Comparison of ENCODE assay signal across 12 cellular contexts in the genomic region with DNA sequence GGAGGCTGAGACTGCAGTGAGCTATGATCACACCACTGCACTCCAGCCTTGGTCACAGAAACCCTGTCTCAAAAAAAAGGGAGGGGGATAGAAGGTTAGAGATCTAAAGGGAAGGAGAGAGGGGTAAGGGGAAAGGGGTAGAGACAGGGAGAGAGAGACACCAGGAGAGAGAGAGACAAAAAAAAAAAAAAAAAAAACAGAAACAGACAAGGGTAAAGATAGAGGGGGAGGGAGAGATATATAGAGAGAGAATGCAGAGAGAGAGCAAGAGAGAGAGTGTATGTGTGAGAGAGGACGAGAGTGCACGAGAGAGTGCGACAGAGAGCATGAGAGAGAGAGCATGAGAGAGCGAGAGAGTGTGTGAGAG. TPM values are rescaled to one million over a fixed set of nuclear protein-coding genes. Genes with fewer than 3 reads are reported as not detected.
A peak's percentile ranks its signal among the peaks of the same experiment; 100 is the strongest.
DNase-seq lines count a peak whose midpoint lies in the region; ATAC-seq and TF ChIP-seq lines count a peak whose summit lies in the region.
"Had no signal": no experiment of that assay in that cellular context is flagged by ENCODE, and none has a peak within 500 bp of the region (broad histone marks: within the 10 kb centered on the region; RNA-seq: fewer than 3 reads in every experiment).

No MANE protein-coding gene starts in this region.

- 1 to 8% methylated on average over 4 of the region's 4 CpGs for WGBS in aorta, 2 donors

- peaks cover 47 to 59% (median 57%) of the 10 kb centered on the region in 11 experiments for H3K27me3 ChIP-seq in BLaER1 treated with 17β-estradiol and CSF1 and Interleukin-3, amounts not matched to agents 10 nM and 100 nM
- H3K27me3 ChIP-seq in H7 (ENCODE audit: control insufficient read depth, insufficient read depth, low read length) (peaks cover 66% of the 10 kb centered on the region), mucosa of rectum (ENCODE audit: control insufficient read depth in 2 of 2, insufficient read depth in 2 of 2, low read length in 2 of 2) (peaks cover 38 to 45% of the 10 kb centered on the region in 2 donors), lower lobe of right lung (ENCODE audit: low read depth) (peaks cover 76% of the 10 kb centered on the region), aorta (ENCODE audit: control insufficient read depth in 1 of 2, insufficient read depth in 2 of 2, low read length in 1 of 2) (no peaks in the 10 kb centered on the region)

- no peak overlapping the region for H3K27ac Mint-ChIP-seq in activated naive CD8-positive, alpha-beta T cell treated with anti-CD3 and anti-CD28 coated beads for 36 hours
- H3K27ac Mint-ChIP-seq in progenitor cell of endocrine pancreas, result no peak overlapping the region

- peaks cover 50 to 71% (median 63%) of the 10 kb centered on the region in 10 experiments for H3K4me1 ChIP-seq in BLaER1 treated with 17β-estradiol and CSF1 and Interleukin-3, amounts not matched to agents 10 nM and 100 nM
- H3K4me1 ChIP-seq in mucosa of rectum (ENCODE audit: control insufficient read depth in 2 of 2, insufficient read depth in 2 of 2, low read length in 2 of 2) (peaks cover 5 to 16% of the 10 kb centered on the region in 2 donors), lower lobe of right lung (peaks cover 17% of the 10 kb centered on the region), aorta (ENCODE audit: control insufficient read depth in 1 of 2, insufficient read depth in 2 of 2, low read length in 2 of 2) (no peaks in the 10 kb centered on the region)
- H3K4me1 ChIP-seq: foreskin keratinocyte, thyroid gland had no signal

- peaks cover 35% of the 10 kb centered on the region for H3K4me1 Mint-ChIP-seq in activated naive CD8-positive, alpha-beta T cell treated with anti-CD3 and anti-CD28 coated beads for 36 hours
- peaks cover 5% of the 10 kb centered on the region for H3K4me1 Mint-ChIP-seq in progenitor cell of endocrine pancreas (ENCODE audit: low read depth)

- H3K4me3 ChIP-seq in BLaER1 treated with 17β-estradiol and CSF1 and Interleukin-3, amounts not matched to agents 10 nM and 100 nM, result peak overlapping the region; percentile 67 to 79 (median 70); a peak in 18 of 20 replicates
- peak overlapping the region; percentile 31 for H3K4me3 ChIP-seq in H7 (ENCODE audit: insufficient read depth, low read depth, low read length)
- H3K4me3 ChIP-seq in mucosa of rectum (ENCODE audit: low read length in 2 of 2), result peak overlapping the region; percentile 7 to 45
- no peak overlapping the region for H3K4me3 ChIP-seq in lower lobe of right lung
- H3K4me3 ChIP-seq in aorta (ENCODE audit: low read length in 2 of 2), result no peak overlapping the region
- H3K4me3 ChIP-seq: thyroid gland had no signal

- no peaks in the 10 kb centered on the region for H3K9me3 ChIP-seq in BLaER1 treated with 17β-estradiol and CSF1 and Interleukin-3, amounts not matched to agents 10 nM and 100 nM (replicated peaks in 1 of 11)
- no peaks in the 10 kb centered on the region for H3K9me3 ChIP-seq in mucosa of rectum (ENCODE audit: control insufficient read depth in 2 of 2, low read length in 2 of 2)
- no peaks in the 10 kb centered on the region for H3K9me3 ChIP-seq in lower lobe of right lung
- peaks cover 2% of the 10 kb centered on the region for H3K9me3 ChIP-seq in aorta (ENCODE audit: control insufficient read depth, low read length)
- H3K9me3 ChIP-seq: thyroid gland had no signal

- no peak for ATAC-seq in lower lobe of right lung
- ATAC-seq in aorta (ENCODE audit: low FRiP score), result no peak

- peak overlapping the region in 4 of 11 experiments; percentile 74 to 87 (median 78); a peak in 5 of 22 replicates for H3K27ac ChIP-seq in BLaER1 treated with 17β-estradiol and CSF1 and Interleukin-3, amounts not matched to agents 10 nM and 100 nM
- H3K27ac ChIP-seq in mucosa of rectum (ENCODE audit: low read depth in 2 of 2, low read length in 2 of 2), result no peak overlapping the region
- H3K27ac ChIP-seq in lower lobe of right lung, result no peak overlapping the region
- H3K27ac ChIP-seq in aorta (ENCODE audit: low read depth in 1 of 2, low read length in 2 of 2), result no peak overlapping the region
- H3K27ac ChIP-seq: foreskin keratinocyte, thyroid gland had no signal

- H4K20me1 ChIP-seq in BLaER1 treated with 17β-estradiol and CSF1 and Interleukin-3, amounts not matched to agents 10 nM and 100 nM, result peaks cover 0 to 30% (median 0%) of the 10 kb centered on the region in 11 experiments; a peak in 9 of 22 replicates

- H3K4me2 ChIP-seq in BLaER1 treated with 17β-estradiol and CSF1 and Interleukin-3, amounts not matched to agents 10 nM and 100 nM, result peak overlapping the region; percentile 70 to 97 (median 94)

- peaks cover 10 to 38% (median 32%) of the 10 kb centered on the region in 11 experiments; a peak in 18 of 22 replicates for H3K36me3 ChIP-seq in BLaER1 treated with 17β-estradiol and CSF1 and Interleukin-3, amounts not matched to agents 10 nM and 100 nM
- H3K36me3 ChIP-seq in H7 (replicated peaks; ENCODE audit: control insufficient read depth, insufficient read depth, low read length) (no peaks in the 10 kb centered on the region), mucosa of rectum (ENCODE audit: control insufficient read depth in 2 of 2, insufficient read depth in 2 of 2, low read length in 2 of 2) (no peaks in the 10 kb centered on the region), lower lobe of right lung (no peaks in the 10 kb centered on the region), aorta (ENCODE audit: control insufficient read depth in 1 of 2, insufficient read depth in 2 of 2, low read length in 1 of 2) (no peaks in the 10 kb centered on the region)
- H3K36me3 ChIP-seq: thyroid gland had no signal

- H3K9me3 Mint-ChIP-seq in activated naive CD8-positive, alpha-beta T cell treated with anti-CD3 and anti-CD28 coated beads for 36 hours, result no peaks in the 10 kb centered on the region
- no peaks in the 10 kb centered on the region for H3K9me3 Mint-ChIP-seq in progenitor cell of endocrine pancreas (ENCODE audit: low read depth)

- peak overlapping the region; percentile 44 for H3K4me3 Mint-ChIP-seq in activated naive CD8-positive, alpha-beta T cell treated with anti-CD3 and anti-CD28 coated beads for 36 hours
- no peak overlapping the region for H3K4me3 Mint-ChIP-seq in progenitor cell of endocrine pancreas (ENCODE audit: low read depth)

- TF ChIP-seq CTCF in lower lobe of right lung (IDR thresholded peaks at IDR 0.05) (no peak), progenitor cell of endocrine pancreas (IDR thresholded peaks at IDR 0.05; ENCODE audit: unreplicated experiment) (no peak)

- peaks cover 4% of the 10 kb centered on the region for H3K36me3 Mint-ChIP-seq in activated naive CD8-positive, alpha-beta T cell treated with anti-CD3 and anti-CD28 coated beads for 36 hours
- H3K36me3 Mint-ChIP-seq in progenitor cell of endocrine pancreas (ENCODE audit: insufficient read depth), result no peaks in the 10 kb centered on the region

- intact Hi-C loops in lower lobe of right lung (cut with DNase I), result no loop called here
- intact Hi-C loops in aorta (cut with DNase I), result no loop called here

- DNase-seq in H7 (no peak), lower lobe of right lung (no peak), aorta (no peak), progenitor cell of endocrine pancreas (ENCODE audit: low spot score, unreplicated experiment) (no peak)
- no peak for DNase-seq in activated naive CD8-positive, alpha-beta T cell treated with anti-CD3 and anti-CD28 coated beads for 36 hours
- DNase-seq in stimulated activated CD4-positive, alpha-beta T cell treated with anti-CD3 and anti-CD28 coated beads, Interleukin-4, amount 100 ng/mL, for 4 hours, result no peak
- DNase-seq: activated CD4-positive, CD25-positive, alpha-beta regulatory T cell treated with anti-CD3 and anti-CD28 coated beads, Interleukin-2, amount 50 U/mL, for 72 hours; NCI-H2029 treated with DMSO at 0.1 percent for 48 hours; thyroid gland had no signal

- H3K27me3 Mint-ChIP-seq in activated naive CD8-positive, alpha-beta T cell treated with anti-CD3 and anti-CD28 coated beads for 36 hours, result peaks cover 71% of the 10 kb centered on the region
- H3K27me3 Mint-ChIP-seq in progenitor cell of endocrine pancreas, result peaks cover 77% of the 10 kb centered on the region

- peak overlapping the region; percentile 76 to 87 (median 82); a peak in 17 of 22 replicates for H3K9ac ChIP-seq in BLaER1 treated with 17β-estradiol and CSF1 and Interleukin-3, amounts not matched to agents 10 nM and 100 nM
- H3K9ac ChIP-seq in mucosa of rectum (ENCODE audit: low read depth in 1 of 2, low read length in 2 of 2), result no peak overlapping the region

RNA-seq across cellular contexts. Expression of a gene that starts 4.2 kb away (rescaled TPM):
- total RNA-seq in H7 (2014; rRNA removed; shearing (Covaris generic)), result 3.6 TPM in 1 of 2 replicates, not detected in the other
- 10 to 100 TPM; 15.2 to 15.3 TPM for total RNA-seq in activated naive CD8-positive, alpha-beta T cell treated with anti-CD3 and anti-CD28 coated beads for 36 hours
- 2.6 TPM for total RNA-seq in lower lobe of right lung
- under 1 TPM in 1 of 2 donors, not detected in 1; 0.42 TPM for total RNA-seq in aorta
- not detected for polyA plus RNA-seq in aorta
- not detected in 2 replicates for total RNA-seq in progenitor cell of endocrine pancreas

RNA-seq across cellular contexts. Expression of a gene that starts 55.9 kb away (rescaled TPM):
- total RNA-seq in H7 (2014; rRNA removed; shearing (Covaris generic)), result 1.3 and 2.6 TPM in 2 replicates
- total RNA-seq in activated naive CD8-positive, alpha-beta T cell treated with anti-CD3 and anti-CD28 coated beads for 36 hours, result 1 to 10 TPM; 2.3 to 2.5 TPM
- 4.1 TPM for total RNA-seq in lower lobe of right lung
- total RNA-seq in aorta, result 1 to 10 TPM; 1.2 to 1.6 TPM
- not detected for polyA plus RNA-seq in aorta
- total RNA-seq in progenitor cell of endocrine pancreas, result 0.53 TPM in 1 of 2 replicates, not detected in the other

Comparison
In these comparisons a context has a peak if more than half of its experiments do, and no peak if none do; other contexts are left out.
1. H3K4me3 ChIP-seq: peak in BLaER1 treated with 17β-estradiol and CSF1 and Interleukin-3, amounts not matched to agents 10 nM and 100 nM (10 of 10), H7 (single experiment) and mucosa of rectum (2 of 2); none in lower lobe of right lung (single experiment) and aorta (0 of 2).
2. H3K9ac ChIP-seq: peak in BLaER1 treated with 17β-estradiol and CSF1 and Interleukin-3, amounts not matched to agents 10 nM and 100 nM (11 of 11); none in mucosa of rectum (0 of 2).